9 cellular contexts compared by ENCODE assay signal in the genomic region with DNA sequence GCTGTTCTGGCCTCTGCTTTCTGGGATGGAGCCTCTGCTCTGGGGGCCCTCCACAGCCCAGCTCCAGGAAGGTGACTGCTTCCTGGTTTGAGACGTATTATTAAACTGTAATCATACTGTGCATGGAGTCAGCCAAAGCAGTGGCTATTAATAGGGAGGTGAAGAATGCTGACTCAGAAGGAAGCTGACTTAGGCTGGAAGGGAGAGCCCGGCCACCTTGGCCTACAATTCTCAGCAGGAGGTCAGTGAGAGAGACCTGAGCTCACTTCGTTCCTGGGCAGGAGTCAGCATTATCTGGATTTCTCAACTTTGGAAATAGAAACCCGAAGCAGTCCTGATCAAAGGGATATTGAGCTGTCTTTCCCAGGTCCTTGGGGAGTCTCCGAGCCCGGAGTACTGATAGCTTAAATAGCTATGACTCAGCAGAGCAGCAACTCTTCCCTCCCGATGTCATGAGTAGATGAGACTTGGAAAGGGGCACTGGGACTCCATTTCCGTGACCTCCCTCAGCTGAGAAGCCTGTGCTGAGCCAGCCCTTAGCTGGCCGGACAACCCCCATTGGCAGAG.
A peak's percentile ranks its signal among the peaks of the same experiment; 100 is the strongest.
DNase-seq lines count a peak whose midpoint lies in the region; ATAC-seq and TF ChIP-seq lines count a peak whose summit lies in the region.
"Had no signal": no experiment of that assay in that cellular context is flagged by ENCODE, and none has a peak within 500 bp of the region (broad histone marks: within the 10 kb centered on the region; RNA-seq: fewer than 3 reads in every experiment).

No MANE protein-coding gene starts in this region.

- H3K4me3 Mint-ChIP-seq in glutamatergic neuron (ENCODE audit: unreplicated experiment), result no peak overlapping the region
- H3K4me3 Mint-ChIP-seq in effector memory CD8-positive, alpha-beta T cell, result no peak overlapping the region

- peak; percentile 30 for ATAC-seq in mucosa of descending colon
- ATAC-seq in effector memory CD8-positive, alpha-beta T cell (replicated peaks), result no peak
- ATAC-seq in HG02970 (IDR thresholded peaks at IDR 0.05; ENCODE audit: low FRiP score, unreplicated experiment), result no peak

- no peak for TF ChIP-seq CTCF in epithelial cell of proximal tubule (conservative IDR thresholded peaks at IDR 0.05; ENCODE audit: low read depth, low read length)
- no peak for TF ChIP-seq CTCF in mucosa of descending colon (IDR thresholded peaks at IDR 0.05)
- TF ChIP-seq CTCF in glutamatergic neuron (IDR thresholded peaks at IDR 0.05; ENCODE audit: partially characterized antibody, unreplicated experiment), result no peak

- H3K36me3 Mint-ChIP-seq in glutamatergic neuron (ENCODE audit: unreplicated experiment), result no peaks in the 10 kb centered on the region
- H3K36me3 Mint-ChIP-seq in effector memory CD8-positive, alpha-beta T cell (ENCODE audit: insufficient read depth), result no peaks in the 10 kb centered on the region

- intact Hi-C loops in mucosa of descending colon (cut with DNase I, micrococcal nuclease), result no loop called here

- H3K4me1 ChIP-seq in ACC112 (ENCODE audit: control insufficient read depth, insufficient read depth, low read length, unreplicated experiment) (peaks cover 56% of the 10 kb centered on the region), mucosa of descending colon (ENCODE audit: low read depth) (no peaks in the 10 kb centered on the region)

- peak overlapping the region; percentile 59 for H2AFZ ChIP-seq in ACC112 (ENCODE audit: low read length, unreplicated experiment)

- peaks cover 18% of the 10 kb centered on the region for H3K4me1 Mint-ChIP-seq in glutamatergic neuron (ENCODE audit: low read depth, unreplicated experiment)
- H3K4me1 Mint-ChIP-seq in effector memory CD8-positive, alpha-beta T cell (ENCODE audit: low read depth in 2 of 2), result no peaks in the 10 kb centered on the region

- H3K27ac ChIP-seq in ACC112 (ENCODE audit: low read depth, low read length), result peak overlapping the region; percentile 98

- no peaks in the 10 kb centered on the region for H3K9me3 ChIP-seq in mucosa of descending colon

- no peak overlapping the region for H3K27ac Mint-ChIP-seq in glutamatergic neuron (ENCODE audit: unreplicated experiment)
- H3K27ac Mint-ChIP-seq in effector memory CD8-positive, alpha-beta T cell, result no peak overlapping the region

- no peaks in the 10 kb centered on the region for H3K27me3 Mint-ChIP-seq in glutamatergic neuron (ENCODE audit: unreplicated experiment)
- no peaks in the 10 kb centered on the region for H3K27me3 Mint-ChIP-seq in effector memory CD8-positive, alpha-beta T cell

- DNase-seq in OCI-M1 (lab: John Stamatoyannopoulos, UW), result peak; percentile 74
- peak; percentile 95 for DNase-seq in epithelial cell of proximal tubule (ENCODE audit: low read depth)
- DNase-seq in mucosa of descending colon, result no peak
- no peak for DNase-seq in glutamatergic neuron
- DNase-seq in effector memory CD8-positive, alpha-beta T cell, result no peak
- no peak for DNase-seq in HT-29 (ENCODE audit: low spot score)
- DNase-seq: AML-193 had no signal

- peaks cover 1% of the 10 kb centered on the region for H3K9me3 Mint-ChIP-seq in glutamatergic neuron (ENCODE audit: unreplicated experiment)
- no peaks in the 10 kb centered on the region for H3K9me3 Mint-ChIP-seq in effector memory CD8-positive, alpha-beta T cell

- H3K79me2 ChIP-seq in ACC112 (ENCODE audit: control insufficient read depth, insufficient read depth, low read length, unreplicated experiment), result no peaks in the 10 kb centered on the region

- H3K36me3 ChIP-seq in ACC112 (ENCODE audit: insufficient read depth, low read length) (no peaks in the 10 kb centered on the region), mucosa of descending colon (ENCODE audit: low read depth) (no peaks in the 10 kb centered on the region)

- H3K4me3 ChIP-seq in ACC112 (ENCODE audit: low read depth, low read length), result peak overlapping the region; percentile 44; the same call in 1 of the 2 replicates
- H3K4me3 ChIP-seq in epithelial cell of proximal tubule (ENCODE audit: low read depth, low read length), result peak overlapping the region; percentile 15
- H3K4me3 ChIP-seq in mucosa of descending colon, result no peak overlapping the region

- no peaks in the 10 kb centered on the region for H3K27me3 ChIP-seq in ACC112 (ENCODE audit: insufficient read depth, low read length)

Comparison
In these comparisons a context has a peak if more than half of its experiments do, and no peak if none do; other contexts are left out.
1. DNase-seq: peak in OCI-M1 (single experiment) and epithelial cell of proximal tubule (single experiment); none in mucosa of descending colon (0 of 3), glutamatergic neuron (single experiment), effector memory CD8-positive, alpha-beta T cell (0 of 3) and HT-29 (single experiment).